In the genomic region with DNA sequence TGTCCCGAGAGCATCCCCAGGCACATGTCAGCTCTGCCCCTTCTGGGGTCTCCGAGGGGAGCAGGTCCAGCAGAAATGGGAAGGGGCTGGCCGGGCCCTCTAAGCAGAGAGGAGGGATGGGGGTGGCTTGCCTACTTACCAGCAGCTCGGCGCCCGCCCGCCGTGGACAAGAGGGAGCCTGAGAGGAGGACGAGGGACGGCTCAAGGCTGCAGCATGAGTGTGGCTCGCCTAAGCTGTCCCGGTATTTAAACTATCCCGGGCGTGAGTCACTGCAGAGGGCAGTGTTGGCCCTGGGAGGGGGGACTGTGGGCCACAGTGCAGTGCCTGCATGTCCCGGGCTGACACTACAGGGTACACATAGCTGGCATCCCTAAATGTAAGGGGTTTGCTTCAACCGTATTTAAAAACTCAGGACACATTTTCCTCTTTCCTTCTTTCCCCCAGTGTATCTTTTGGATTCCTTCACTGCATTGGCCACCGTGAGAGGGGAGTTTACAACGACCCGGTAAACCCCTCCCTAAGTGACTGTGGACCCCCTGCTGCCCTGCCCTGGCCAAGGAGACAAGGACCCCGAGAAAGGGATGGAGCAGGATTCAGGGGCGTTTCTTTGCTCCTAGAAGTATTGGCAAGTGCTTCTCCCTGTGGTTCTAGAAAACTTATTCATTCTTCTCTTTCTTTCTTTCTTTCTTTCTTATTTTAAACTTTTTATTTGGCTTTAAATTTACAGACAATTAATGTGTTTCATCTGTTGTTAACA, we compare ENCODE assay signal across 8 cellular contexts. TPM values are rescaled to one million over a fixed set of nuclear protein-coding genes. Genes with fewer than 3 reads are reported as not detected.
DNase-seq lines count a peak whose midpoint lies in the region; ATAC-seq and TF ChIP-seq lines count a peak whose summit lies in the region.

A gene (minus strand): TSS at position 222 of the 758 bp plus-strand sequence. CDS start 8,700 bp downstream, outside the sequence.

- CTCF ChIA-PET in CD8-positive, alpha-beta T cell (lab: Charles Lee), result no interaction called here

- peaks cover 32% of the 10 kb centered on the region for H3K27me3 Mint-ChIP-seq in CD8-positive, alpha-beta T cell (ENCODE audit: low read depth)

- no peaks in the 10 kb centered on the region for H3K4me1 Mint-ChIP-seq in CD8-positive, alpha-beta T cell (ENCODE audit: low read depth)

- H3K27ac Mint-ChIP-seq in CD8-positive, alpha-beta T cell, result no peak within 1 kb of the TSS

- ATAC-seq in CD8-positive, alpha-beta T cell, result no peak

- no peak for TF ChIP-seq CTCF in cardiac fibroblast (IDR thresholded peaks at IDR 0.05; ENCODE audit: low read depth, low read length)
- no peak for TF ChIP-seq CTCF in CD8-positive, alpha-beta T cell (IDR thresholded peaks at IDR 0.05)

- H3K4me1 ChIP-seq in CD8-positive, alpha-beta T cell (ENCODE audit: insufficient read depth, low read length), result no peaks in the 10 kb centered on the region

- no peaks in the 10 kb centered on the region for H3K9me3 ChIP-seq in CD8-positive, alpha-beta T cell (ENCODE audit: low read length)

- no peak within 1 kb of the TSS for H3K4me3 Mint-ChIP-seq in CD8-positive, alpha-beta T cell

- DNase-seq in AG08396 (ENCODE audit: low spot score) (peak; percentile 83), HuH-7 (ENCODE audit: low spot score) (peak; percentile 64), cardiac fibroblast (ENCODE audit: low read depth in 2 of 2) (peak; percentile 40 to 49), left kidney (ENCODE audit: low read depth, low spot score) (peak; percentile 43), NCI-H1930 (lab: John Stamatoyannopoulos, UW) (no peak), DMS114 treated with DMSO at 0.1 percent for 48 hours (lab: John Stamatoyannopoulos, UW; ENCODE audit: unreplicated experiment) (no peak), globus pallidus (ENCODE audit: low spot score) (no peak)
- DNase-seq in CD8-positive, alpha-beta T cell, result no peak

- POLR2A ChIA-PET in CD8-positive, alpha-beta T cell (lab: Charles Lee), result no interaction called here

- H3K36me3 ChIP-seq in CD8-positive, alpha-beta T cell (ENCODE audit: insufficient read depth, low read length), result no peaks in the 10 kb centered on the region

- no peak within 1 kb of the TSS for H3K27ac ChIP-seq in CD8-positive, alpha-beta T cell (ENCODE audit: low read depth, low read length)

- peaks cover 9% of the 10 kb centered on the region for H3K27me3 ChIP-seq in CD8-positive, alpha-beta T cell (ENCODE audit: insufficient read depth, low read length)

- no peak within 1 kb of the TSS for H3K4me3 ChIP-seq in cardiac fibroblast (replicated peaks in 1 of 2; ENCODE audit: low read depth in 2 of 2, low read length in 2 of 2)
- no peak within 1 kb of the TSS for H3K4me3 ChIP-seq in CD8-positive, alpha-beta T cell (ENCODE audit: low read depth, low read length)

- intact Hi-C loops in CD8-positive, alpha-beta T cell (cut with DNase I, micrococcal nuclease), result no loop called here

- no peaks in the 10 kb centered on the region for H3K36me3 Mint-ChIP-seq in CD8-positive, alpha-beta T cell

- H3K9me3 Mint-ChIP-seq in CD8-positive, alpha-beta T cell, result no peaks in the 10 kb centered on the region

RNA-seq across cellular contexts. Expression of the gene that starts here (rescaled TPM):
- not detected for total RNA-seq in CD8-positive, alpha-beta T cell

Comparison
In these comparisons a context has a peak if more than half of its experiments do, and no peak if none do; other contexts are left out.
1. DNase-seq: peak in AG08396 (single experiment), HuH-7 (single experiment), cardiac fibroblast (2 of 2) and left kidney (single experiment); none in NCI-H1930 (0 of 2), CD8-positive, alpha-beta T cell (0 of 7), DMS114 treated with DMSO at 0.1 percent for 48 hours (single experiment) and globus pallidus (single experiment).